8 cellular contexts compared by ENCODE assay signal in the genomic region with DNA sequence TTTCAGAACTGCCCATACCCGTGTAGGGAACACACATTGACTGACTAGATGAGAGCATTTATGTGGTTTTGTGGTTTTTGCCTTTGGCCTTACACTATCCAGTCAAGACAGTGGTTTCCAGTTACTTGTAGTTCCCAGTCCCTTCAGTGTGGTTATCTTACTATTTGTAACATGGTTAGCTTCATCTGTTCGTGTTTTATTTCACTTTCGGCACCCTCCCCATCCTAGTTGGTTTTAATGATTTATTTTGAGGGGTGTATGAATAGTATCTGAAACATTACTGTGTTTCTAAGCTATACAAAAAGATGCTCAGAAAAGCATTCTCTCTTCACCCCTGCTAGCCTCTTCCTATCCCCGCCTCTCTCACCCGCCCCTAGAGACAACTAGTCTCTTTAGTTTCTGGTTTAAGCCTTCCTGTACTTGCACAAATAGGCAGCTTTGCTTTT. TPM values are rescaled to one million over a fixed set of nuclear protein-coding genes. Genes with fewer than 3 reads are reported as not detected.
A peak's percentile ranks its signal among the peaks of the same experiment; 100 is the strongest.
DNase-seq lines count a peak whose midpoint lies in the region; ATAC-seq and TF ChIP-seq lines count a peak whose summit lies in the region.

No MANE protein-coding gene starts in this region.

- H3K4me3 ChIP-seq in BLaER1: peak overlapping the region; percentile 58
- H3K4me3 ChIP-seq in thyroid gland (replicated peaks in 1 of 3): no peak overlapping the region
- H3K4me3 ChIP-seq in heart right ventricle: no peak overlapping the region

- no peaks in the 10 kb centered on the region for H3K9me3 Mint-ChIP-seq in activated naive CD8-positive, alpha-beta T cell treated with anti-CD3 and anti-CD28 coated beads, Interleukin-2, amount 50 U/mL, for 24 hours

- H3K36me3 ChIP-seq in BLaER1: peaks cover 27% of the 10 kb centered on the region
- H3K36me3 ChIP-seq in thyroid gland: peaks cover 4% of the 10 kb centered on the region in 2 donors
- peaks cover 0 to 37% (median 0%) of the 10 kb centered on the region in 9 donors for H3K36me3 ChIP-seq in heart right ventricle

- H3K4me2 ChIP-seq in BLaER1: peak overlapping the region; percentile 94

- no peak for TF ChIP-seq CTCF in thyroid gland (IDR thresholded peaks at IDR 0.05)
- TF ChIP-seq CTCF in heart right ventricle (IDR thresholded peaks at IDR 0.05): no peak

- H3K9ac ChIP-seq in BLaER1: peak overlapping the region; percentile 79

- no peaks in the 10 kb centered on the region for H3K27me3 Mint-ChIP-seq in activated naive CD8-positive, alpha-beta T cell treated with anti-CD3 and anti-CD28 coated beads, Interleukin-2, amount 50 U/mL, for 24 hours

- H3K4me3 Mint-ChIP-seq in activated naive CD8-positive, alpha-beta T cell treated with anti-CD3 and anti-CD28 coated beads, Interleukin-2, amount 50 U/mL, for 24 hours: no peak overlapping the region

- no peak for DNase-seq in activated naive CD8-positive, alpha-beta T cell treated with anti-CD3 and anti-CD28 coated beads, Interleukin-2, amount 50 U/mL, for 24 hours
- DNase-seq in thyroid gland (no peak), cardiac septum (ENCODE audit: low spot score) (no peak), heart right ventricle (no peak), KG1 (lab: John Stamatoyannopoulos, UW) (no peak)

- H3K4me1 ChIP-seq in BLaER1 (peaks cover 95% of the 10 kb centered on the region), thyroid gland (peaks cover 0 to 15% of the 10 kb centered on the region in 2 donors), heart right ventricle (peaks cover 8 to 60% (median 45%) of the 10 kb centered on the region in 9 donors)

- no peak for TF ChIP-seq POLR2A in thyroid gland (IDR thresholded peaks at IDR 0.05)

- WGBS in thyroid gland, 2 donors: 84 to 86% methylated on average over 5 of the region's 5 CpGs
- WGBS in heart right ventricle, 2 donors: 83 to 89% methylated on average over 5 of the region's 5 CpGs

- H3K27ac ChIP-seq in BLaER1: peak overlapping the region; percentile 96
- no peak overlapping the region for H3K27ac ChIP-seq in thyroid gland
- peak overlapping the region in 2 of 10 donors; percentile 0 to 85 for H3K27ac ChIP-seq in heart right ventricle

- no peaks in the 10 kb centered on the region for H4K20me1 ChIP-seq in BLaER1

- peaks cover 22% of the 10 kb centered on the region for H3K9me3 ChIP-seq in BLaER1
- no peaks in the 10 kb centered on the region for H3K9me3 ChIP-seq in thyroid gland
- no peaks in the 10 kb centered on the region for H3K9me3 ChIP-seq in heart right ventricle

- H3K4me1 Mint-ChIP-seq in activated naive CD8-positive, alpha-beta T cell treated with anti-CD3 and anti-CD28 coated beads, Interleukin-2, amount 50 U/mL, for 24 hours: peaks cover 43% of the 10 kb centered on the region

- H3K27me3 ChIP-seq in BLaER1: no peaks in the 10 kb centered on the region
- H3K27me3 ChIP-seq in thyroid gland: no peaks in the 10 kb centered on the region
- H3K27me3 ChIP-seq in heart right ventricle: no peaks in the 10 kb centered on the region

- ATAC-seq in GM19452 (IDR thresholded peaks at IDR 0.05; ENCODE audit: unreplicated experiment) (peak; percentile 78), HG03342 (IDR thresholded peaks at IDR 0.05; ENCODE audit: unreplicated experiment) (peak; percentile 84), heart right ventricle (no peak)
- peak; percentile 70 for ATAC-seq in activated naive CD8-positive, alpha-beta T cell treated with anti-CD3 and anti-CD28 coated beads, Interleukin-2, amount 50 U/mL, for 24 hours

- peak overlapping the region; percentile 23 for H3K27ac Mint-ChIP-seq in activated naive CD8-positive, alpha-beta T cell treated with anti-CD3 and anti-CD28 coated beads, Interleukin-2, amount 50 U/mL, for 24 hours

- H3K36me3 Mint-ChIP-seq in activated naive CD8-positive, alpha-beta T cell treated with anti-CD3 and anti-CD28 coated beads, Interleukin-2, amount 50 U/mL, for 24 hours (ENCODE audit: low read depth): peaks cover 6% of the 10 kb centered on the region

- intact Hi-C loops in thyroid gland (cut with DNase I) (no loop called here), cardiac septum (cut with DNase I) (no loop called here), heart right ventricle (cut with DNase I) (no loop called here)

RNA-seq across cellular contexts. Expression of gene LYSMD4, which starts 14.1 kb away (rescaled TPM):
- 1 to 10 TPM; 5.0 to 9.4 (median 7.0) TPM for total RNA-seq in thyroid gland
- 12.7 TPM for total RNA-seq in cardiac septum
- 10 to 100 TPM in 8 of 10 donors, 1 to 10 TPM in 2; 7.0 to 13.4 (median 11.9) TPM for total RNA-seq in heart right ventricle
- polyA plus RNA-seq in heart right ventricle: 10 to 100 TPM in 1 of 2 donors, 1 to 10 TPM in 1; 6.4 to 16.7 TPM

Comparison
In these comparisons a context has a peak if more than half of its experiments do, and no peak if none do; other contexts are left out.
1. ATAC-seq: peak in GM19452 (single experiment), HG03342 (single experiment) and activated naive CD8-positive, alpha-beta T cell treated with anti-CD3 and anti-CD28 coated beads, Interleukin-2, amount 50 U/mL, for 24 hours (single experiment); none in heart right ventricle (0 of 8).